In genomic region chr22:21942939-21943338, GRCh38 we compare ENCODE assay signal across 10 cellular contexts. TPM values are rescaled to one million over a fixed set of nuclear protein-coding genes. Genes with fewer than 3 reads are reported as not detected.
DNase-seq lines count a peak whose midpoint lies in the region; FAIRE-seq and TF ChIP-seq lines count a peak whose summit lies in the region.
"Had no signal": no experiment of that assay in that cellular context is flagged by ENCODE, and none has a peak within 500 bp of the region (broad histone marks: within the 10 kb centered on the region; RNA-seq: fewer than 3 reads in every experiment).

No MANE protein-coding gene starts in this region.

- H3K4me1 ChIP-seq in keratinocyte (ENCODE audit: control insufficient read depth, extremely low read depth, insufficient read depth, low read length) (peaks cover 42% of the 10 kb centered on the region), suprapubic skin (peaks cover 78% of the 10 kb centered on the region), endodermal cell (ENCODE audit: control insufficient read depth, insufficient read depth, low read length) (peaks cover 5% of the 10 kb centered on the region)
- peaks cover 13% of the 10 kb centered on the region for H3K4me1 ChIP-seq in CD8-positive, alpha-beta memory T cell (ENCODE audit: insufficient read depth, low read length)

- peak overlapping the region; percentile 51 for H3K27ac Mint-ChIP-seq in T-helper 2 cell treated with Interferon-gamma antibody and Interleukin-4, amounts not matched to agents 5 μg/mL and 100 μg/mL, for 36 hours
- peak overlapping the region; percentile 44 for H3K27ac Mint-ChIP-seq in activated naive CD8-positive, alpha-beta T cell treated with anti-CD3 and anti-CD28 coated beads for 36 hours
- peak overlapping the region in 4 of 8 donors; percentile 3 to 65 (median 31) for H3K27ac Mint-ChIP-seq in CD8-positive, alpha-beta memory T cell
- no peak overlapping the region for H3K27ac Mint-ChIP-seq in endodermal cell

- no peak overlapping the region for H2AFZ ChIP-seq in keratinocyte (ENCODE audit: control insufficient read depth, low read length)

- DNase-seq in T-helper 2 cell treated with Interferon-gamma antibody and Interleukin-4, amounts not matched to agents 5 μg/mL and 100 μg/mL, for 36 hours (ENCODE audit: low spot score): no peak
- DNase-seq in T-helper 2 cell (no peak), keratinocyte (ENCODE audit: low read depth, low spot score) (no peak), suprapubic skin (ENCODE audit: low spot score in 2 of 2) (no peak), GM19239 (ENCODE audit: insufficient read length, low spot score) (no peak), endodermal cell (no peak)
- no peak for DNase-seq in activated naive CD8-positive, alpha-beta T cell treated with anti-CD3 and anti-CD28 coated beads for 36 hours
- DNase-seq in CD8-positive, alpha-beta memory T cell: no peak
- DNase-seq: effector CD4-positive, alpha-beta T cell had no signal

- H4K20me1 ChIP-seq in keratinocyte (ENCODE audit: control insufficient read depth, extremely low read depth, insufficient read depth, low read length): no peaks in the 10 kb centered on the region

- POLR2A ChIA-PET in CD8-positive, alpha-beta memory T cell (lab: Charles Lee): no interaction called here

- CTCF ChIA-PET in CD8-positive, alpha-beta memory T cell (lab: Charles Lee): interaction anchor here (8.9 kb wide), 1 partner anchor 8 kb away, joined by 100 read pairs; the partner anchor contains the start of gene PPM1F

- H3K9me3 ChIP-seq in keratinocyte (ENCODE audit: control insufficient read depth, low read depth, low read length) (no peaks in the 10 kb centered on the region), suprapubic skin (no peaks in the 10 kb centered on the region), endodermal cell (ENCODE audit: control insufficient read depth, low read length) (no peaks in the 10 kb centered on the region)
- no peaks in the 10 kb centered on the region for H3K9me3 ChIP-seq in CD8-positive, alpha-beta memory T cell (ENCODE audit: low read length)

- no peak for TF ChIP-seq EP300 in suprapubic skin (IDR thresholded peaks at IDR 0.05)

- no peaks in the 10 kb centered on the region for H3K36me3 Mint-ChIP-seq in T-helper 2 cell treated with Interferon-gamma antibody and Interleukin-4, amounts not matched to agents 5 μg/mL and 100 μg/mL, for 36 hours (ENCODE audit: low read depth)
- H3K36me3 Mint-ChIP-seq in activated naive CD8-positive, alpha-beta T cell treated with anti-CD3 and anti-CD28 coated beads for 36 hours: peaks cover 7% of the 10 kb centered on the region
- peaks cover 0 to 25% (median 8%) of the 10 kb centered on the region in 3 donors for H3K36me3 Mint-ChIP-seq in CD8-positive, alpha-beta memory T cell
- H3K36me3 Mint-ChIP-seq in endodermal cell (ENCODE audit: low read depth): peaks cover 16% of the 10 kb centered on the region

- peaks cover 17% of the 10 kb centered on the region for H3K4me1 Mint-ChIP-seq in T-helper 2 cell treated with Interferon-gamma antibody and Interleukin-4, amounts not matched to agents 5 μg/mL and 100 μg/mL, for 36 hours (ENCODE audit: low read depth)
- H3K4me1 Mint-ChIP-seq in activated naive CD8-positive, alpha-beta T cell treated with anti-CD3 and anti-CD28 coated beads for 36 hours: peaks cover 28% of the 10 kb centered on the region
- peaks cover 18 to 35% (median 21%) of the 10 kb centered on the region in 3 donors for H3K4me1 Mint-ChIP-seq in CD8-positive, alpha-beta memory T cell
- peaks cover 19% of the 10 kb centered on the region for H3K4me1 Mint-ChIP-seq in endodermal cell

- dilution Hi-C loops in keratinocyte (cut with MboI; ENCODE audit: extremely low pct_ligation_motif_present, low sequenced_read_pairs): no loop called here

- no peaks in the 10 kb centered on the region for H3K27me3 Mint-ChIP-seq in T-helper 2 cell treated with Interferon-gamma antibody and Interleukin-4, amounts not matched to agents 5 μg/mL and 100 μg/mL, for 36 hours (ENCODE audit: low read depth)
- no peaks in the 10 kb centered on the region for H3K27me3 Mint-ChIP-seq in activated naive CD8-positive, alpha-beta T cell treated with anti-CD3 and anti-CD28 coated beads for 36 hours
- H3K27me3 Mint-ChIP-seq in CD8-positive, alpha-beta memory T cell: peaks cover 0 to 5% of the 10 kb centered on the region in 2 donors
- no peaks in the 10 kb centered on the region for H3K27me3 Mint-ChIP-seq in endodermal cell (ENCODE audit: insufficient read depth)

- H3K4me3 ChIP-seq in keratinocyte (ENCODE audit: control insufficient read depth in 2 of 3, extremely low read depth in 1 of 3, insufficient read depth in 2 of 3, low read depth in 1 of 3, low read length in 3 of 3) (no peak overlapping the region), suprapubic skin (no peak overlapping the region), endodermal cell (ENCODE audit: low read length) (no peak overlapping the region)
- H3K4me3 ChIP-seq in CD8-positive, alpha-beta memory T cell (ENCODE audit: low read length): no peak overlapping the region

- H3K4me2 ChIP-seq in keratinocyte (ENCODE audit: control insufficient read depth, extremely low read depth, insufficient read depth, low read depth, low read length): peak overlapping the region; percentile 84

- WGBS in suprapubic skin: 51% methylated on average over 9 of the region's 9 CpGs
- WGBS in endodermal cell (ENCODE audit: insufficient coverage in 1 of 2, insufficient read length in 1 of 2), 2 experiments: 93 to 96% methylated on average over 4 to 9 of the region's 9 CpGs

- H3K27ac ChIP-seq in keratinocyte (ENCODE audit: control insufficient read depth, insufficient read depth, low read length) (peak overlapping the region; percentile 95), suprapubic skin (peak overlapping the region; percentile 92), endodermal cell (ENCODE audit: low read depth, low read length) (no peak overlapping the region)
- no peak overlapping the region for H3K27ac ChIP-seq in CD8-positive, alpha-beta memory T cell (ENCODE audit: low read depth, low read length)

- H3K36me3 ChIP-seq in keratinocyte (ENCODE audit: control insufficient read depth in 2 of 2, extremely low read depth in 1 of 2, insufficient read depth in 2 of 2, low read length in 2 of 2) (peaks cover 8 to 32% of the 10 kb centered on the region in 2 experiments), suprapubic skin (peaks cover 22% of the 10 kb centered on the region), endodermal cell (ENCODE audit: control insufficient read depth, insufficient read depth, low read length) (peaks cover 29% of the 10 kb centered on the region)
- peaks cover 16% of the 10 kb centered on the region for H3K36me3 ChIP-seq in CD8-positive, alpha-beta memory T cell (ENCODE audit: insufficient read depth, low read length)

- H3K9me3 Mint-ChIP-seq in T-helper 2 cell treated with Interferon-gamma antibody and Interleukin-4, amounts not matched to agents 5 μg/mL and 100 μg/mL, for 36 hours: no peaks in the 10 kb centered on the region
- H3K9me3 Mint-ChIP-seq in activated naive CD8-positive, alpha-beta T cell treated with anti-CD3 and anti-CD28 coated beads for 36 hours: no peaks in the 10 kb centered on the region
- H3K9me3 Mint-ChIP-seq in CD8-positive, alpha-beta memory T cell: no peaks in the 10 kb centered on the region
- H3K9me3 Mint-ChIP-seq in endodermal cell: no peaks in the 10 kb centered on the region

- no peaks in the 10 kb centered on the region for H3K27me3 ChIP-seq in keratinocyte (ENCODE audit: control insufficient read depth, extremely low read depth, insufficient read depth, low read length)
- H3K27me3 ChIP-seq in suprapubic skin: no peaks in the 10 kb centered on the region
- no peaks in the 10 kb centered on the region for H3K27me3 ChIP-seq in CD8-positive, alpha-beta memory T cell (ENCODE audit: insufficient read depth, low read length, poor library complexity, severe bottlenecking)
- no peaks in the 10 kb centered on the region for H3K27me3 ChIP-seq in endodermal cell (ENCODE audit: control insufficient read depth, insufficient read depth, low read length, poor library complexity, severe bottlenecking)

- TF ChIP-seq POLR2A in suprapubic skin (IDR thresholded peaks at IDR 0.05): no peak

- no peaks in the 10 kb centered on the region for H3K9me1 ChIP-seq in keratinocyte (ENCODE audit: control insufficient read depth, extremely low read depth, insufficient read depth, low read length)

- H3K9ac ChIP-seq in keratinocyte (ENCODE audit: control insufficient read depth, extremely low read depth, insufficient read depth, low read length) (peak overlapping the region; percentile 72), endodermal cell (ENCODE audit: extremely low read depth, low read length, poor library complexity, severe bottlenecking) (no peak overlapping the region)

- no peak for FAIRE-seq in keratinocyte (lab: Jason Lieb, UNC)
- FAIRE-seq in GM19239 (lab: Jason Lieb, UNC): no peak
- FAIRE-seq: islet of Langerhans had no signal

- H3K4me3 Mint-ChIP-seq in T-helper 2 cell treated with Interferon-gamma antibody and Interleukin-4, amounts not matched to agents 5 μg/mL and 100 μg/mL, for 36 hours: no peak overlapping the region
- H3K4me3 Mint-ChIP-seq in activated naive CD8-positive, alpha-beta T cell treated with anti-CD3 and anti-CD28 coated beads for 36 hours: no peak overlapping the region
- no peak overlapping the region for H3K4me3 Mint-ChIP-seq in CD8-positive, alpha-beta memory T cell
- H3K4me3 Mint-ChIP-seq in endodermal cell: no peak overlapping the region

- H3K79me2 ChIP-seq in keratinocyte (ENCODE audit: control insufficient read depth, insufficient read depth, low read length): peaks cover 9% of the 10 kb centered on the region

- TF ChIP-seq CTCF in keratinocyte (optimal IDR thresholded peaks at IDR 0.05 in 1 of 3, IDR thresholded peaks at IDR 0.05 in 1 of 3, conservative IDR thresholded peaks at IDR 0.05 in 1 of 3; ENCODE audit: extremely low read depth in 1 of 3, insufficient read depth in 2 of 3, low read length in 3 of 3) (no peak), suprapubic skin (IDR thresholded peaks at IDR 0.05) (no peak), endodermal cell (conservative IDR thresholded peaks at IDR 0.05) (no peak)

RNA-seq across cellular contexts. Expression of gene PPM1F, which starts 9.7 kb away (rescaled TPM):
- 10 to 100 TPM; 31.4 to 32.9 TPM for total RNA-seq in activated naive CD8-positive, alpha-beta T cell treated with anti-CD3 and anti-CD28 coated beads for 36 hours
- polyA plus RNA-seq in keratinocyte: 15.6 to 21.8 TPM (median 18.2 TPM) in 3 replicates
- polyA plus RNA-seq in keratinocyte (2011; ENCODE audit: low read depth): 6.5 TPM
- 11.6 and 17.2 TPM in 2 replicates for polyA plus RNA-seq in keratinocyte (2011; cell fraction: cytosol; rRNA removed)
- polyA plus RNA-seq in keratinocyte (2011; cell fraction: nucleus; rRNA removed): 30.9 and 41.7 TPM in 2 replicates
- polyA plus RNA-seq in keratinocyte (2012; ENCODE audit: low replicate concordance): 14.4 and 22.8 TPM in 2 replicates
- 12.7 to 36.0 TPM (median 14.8 TPM) in 3 replicates for polyA minus RNA-seq in keratinocyte
- 21.7 TPM for polyA minus RNA-seq in keratinocyte (2011; cell fraction: cytosol; rRNA and poly(A)+ RNA removed)
- 15.7 and 19.9 TPM in 2 replicates for polyA minus RNA-seq in keratinocyte (2011; cell fraction: nucleus; rRNA and poly(A)+ RNA removed)
- total RNA-seq in suprapubic skin (10 to 100 TPM; 21.9 to 40.7 (median 29.9) TPM), endodermal cell (10 to 100 TPM; 37.6 to 49.2 TPM)
- 10 to 100 TPM; 25.4 to 29.1 TPM for total RNA-seq in CD8-positive, alpha-beta memory T cell
- 9.2 TPM for polyA plus RNA-seq in CD8-positive, alpha-beta memory T cell
- polyA plus RNA-seq in endodermal cell (2013, experiment 1 of 2): 20.3 TPM
- 18.3 TPM for polyA plus RNA-seq in endodermal cell (2013, experiment 2 of 2)

RNA-seq across cellular contexts. Expression of gene TOP3B, which starts 39.6 kb away (rescaled TPM):
- total RNA-seq in activated naive CD8-positive, alpha-beta T cell treated with anti-CD3 and anti-CD28 coated beads for 36 hours: 10 to 100 TPM; 31.3 to 36.7 TPM
- polyA plus RNA-seq in keratinocyte: 13.8 to 14.8 TPM (median 13.9 TPM) in 3 replicates
- 10.8 TPM for polyA plus RNA-seq in keratinocyte (2011; ENCODE audit: low read depth)
- 4.6 and 7.0 TPM in 2 replicates for polyA plus RNA-seq in keratinocyte (2011; cell fraction: cytosol; rRNA removed)
- polyA plus RNA-seq in keratinocyte (2011; cell fraction: nucleus; rRNA removed): 59.0 and 81.0 TPM in 2 replicates
- polyA plus RNA-seq in keratinocyte (2012; ENCODE audit: low replicate concordance): 19.8 and 26.6 TPM in 2 replicates
- polyA minus RNA-seq in keratinocyte: 17.4 to 39.6 TPM (median 24.1 TPM) in 3 replicates
- polyA minus RNA-seq in keratinocyte (2011; cell fraction: cytosol; rRNA and poly(A)+ RNA removed): 4.4 TPM
- 29.4 and 30.1 TPM in 2 replicates for polyA minus RNA-seq in keratinocyte (2011; cell fraction: nucleus; rRNA and poly(A)+ RNA removed)
- total RNA-seq in suprapubic skin: 100 to 1,000 TPM in 1 of 4 donors, 10 to 100 TPM in 3; 28.2 to 113 (median 35.1) TPM
- 10 to 100 TPM; 30.1 to 36.9 TPM for total RNA-seq in CD8-positive, alpha-beta memory T cell
- polyA plus RNA-seq in CD8-positive, alpha-beta memory T cell: 17.3 TPM
- total RNA-seq in endodermal cell: 10 to 100 TPM; 68.8 to 71.9 TPM
- polyA plus RNA-seq in endodermal cell (2013, experiment 1 of 2): 61.4 TPM
- polyA plus RNA-seq in endodermal cell (2013, experiment 2 of 2): 49.3 TPM

Comparison
In these comparisons a context has a peak if more than half of its experiments do, and no peak if none do; other contexts are left out.
1. H3K27ac ChIP-seq: peak in keratinocyte (single experiment) and suprapubic skin (single experiment); none in CD8-positive, alpha-beta memory T cell (single experiment) and endodermal cell (single experiment).